In genomic region chr3:9730747-9731205, GRCh38 we compare ENCODE assay signal across 9 cellular contexts. TPM values are rescaled to one million over a fixed set of nuclear protein-coding genes. Genes with fewer than 3 reads are reported as not detected.
DNase-seq lines count a peak whose midpoint lies in the region; ATAC-seq and TF ChIP-seq lines count a peak whose summit lies in the region.
"Had no signal": no experiment of that assay in that cellular context is flagged by ENCODE, and none has a peak within 500 bp of the region (broad histone marks: within the 10 kb centered on the region; RNA-seq: fewer than 3 reads in every experiment).

No MANE protein-coding gene starts in this region.

- H3K9me3 ChIP-seq in mesodermal cell (ENCODE audit: control insufficient read depth, low read length) (no peaks in the 10 kb centered on the region), uterus (no peaks in the 10 kb centered on the region)

- intact Hi-C loops in uterus (cut with DNase I; ENCODE audit: low total_unique reads): no loop called here

- TF ChIP-seq POLR2A in uterus (IDR thresholded peaks at IDR 0.05): no peak

- H3K4me3 ChIP-seq in choroid plexus epithelial cell (ENCODE audit: low read depth, low read length) (peak overlapping the region; percentile 62), mesodermal cell (ENCODE audit: extremely low read depth, insufficient read depth, low read length, poor library complexity, severe bottlenecking) (peak overlapping the region; percentile 87), uterus (peak overlapping the region; percentile 92 to 95)

- WGBS in mesodermal cell (ENCODE audit: insufficient coverage in 2 of 2), 2 experiments: 3 to 4% methylated on average over 14 to 15 of the region's 16 CpGs

- no peaks in the 10 kb centered on the region for H3K9me3 Mint-ChIP-seq in activated CD4-positive, alpha-beta T cell treated with anti-CD3 and anti-CD28 coated beads, Interleukin-2, amount 10 ng/mL, durations not matched to agents 7 days and 5 days

- H3K4me1 ChIP-seq in mesodermal cell (ENCODE audit: control insufficient read depth, insufficient read depth, low read length, poor library complexity, severe bottlenecking): peaks cover 18% of the 10 kb centered on the region
- peaks cover 0 to 21% of the 10 kb centered on the region in 2 donors for H3K4me1 ChIP-seq in uterus

- peaks cover 27% of the 10 kb centered on the region for H3K36me3 Mint-ChIP-seq in activated CD4-positive, alpha-beta T cell treated with anti-CD3 and anti-CD28 coated beads, Interleukin-2, amount 10 ng/mL, durations not matched to agents 7 days and 5 days (ENCODE audit: low read depth)

- H3K27ac ChIP-seq in mesodermal cell (ENCODE audit: low read depth, low read length, severe bottlenecking): peak overlapping the region; percentile 100
- peak overlapping the region; percentile 94 to 96 for H3K27ac ChIP-seq in uterus

- H3K4me1 Mint-ChIP-seq in activated CD4-positive, alpha-beta T cell treated with anti-CD3 and anti-CD28 coated beads, Interleukin-2, amount 10 ng/mL, durations not matched to agents 7 days and 5 days: peaks cover 63% of the 10 kb centered on the region

- TF ChIP-seq CTCF in choroid plexus epithelial cell (conservative IDR thresholded peaks at IDR 0.05; ENCODE audit: low read depth, low read length) (no peak), uterus (IDR thresholded peaks at IDR 0.05) (peak in 1 of 4 experiments; percentile 9)

- H3K27ac Mint-ChIP-seq in activated CD4-positive, alpha-beta T cell treated with anti-CD3 and anti-CD28 coated beads, Interleukin-2, amount 10 ng/mL, durations not matched to agents 7 days and 5 days: peak overlapping the region; percentile 96

- peak overlapping the region; percentile 86 for H3K4me3 Mint-ChIP-seq in activated CD4-positive, alpha-beta T cell treated with anti-CD3 and anti-CD28 coated beads, Interleukin-2, amount 10 ng/mL, durations not matched to agents 7 days and 5 days

- CTCF ChIA-PET in activated CD4-positive, alpha-beta T cell treated with anti-CD3 and anti-CD28 coated beads, Interleukin-2, amount 10 ng/mL, durations not matched to agents 7 days and 5 days (lab: Charles Lee): interaction anchor here (1.0 to 9.2 kb wide), 2 partner anchors 16 to 51 kb away, joined by 3 to 93 read pairs; partner anchors contain the start of gene OGG1

- ATAC-seq in HG02610 (IDR thresholded peaks at IDR 0.05; ENCODE audit: unreplicated experiment): peak; percentile 39

- no peak for DNase-seq in activated CD4-positive, alpha-beta T cell treated with anti-CD3 and anti-CD28 coated beads, Interleukin-2, amount 10 ng/mL, durations not matched to agents 7 days and 5 days
- DNase-seq in activated CD4-positive, alpha-beta T cell treated with anti-CD3 and anti-CD28 coated beads for 1 hour: no peak
- peak; percentile 89 for DNase-seq in NCI-H2029 (lab: John Stamatoyannopoulos, UW)
- no peak for DNase-seq in choroid plexus epithelial cell (ENCODE audit: low read depth)
- DNase-seq in uterus: no peak
- no peak for DNase-seq in stimulated activated CD8-positive, alpha-beta memory T cell treated with anti-CD3 and anti-CD28 coated beads, Interleukin-4, amount 100 ng/mL, for 48 hours

- no peaks in the 10 kb centered on the region for H3K27me3 ChIP-seq in uterus

- H3K27me3 Mint-ChIP-seq in activated CD4-positive, alpha-beta T cell treated with anti-CD3 and anti-CD28 coated beads, Interleukin-2, amount 10 ng/mL, durations not matched to agents 7 days and 5 days: no peaks in the 10 kb centered on the region

- POLR2A ChIA-PET in activated CD4-positive, alpha-beta T cell treated with anti-CD3 and anti-CD28 coated beads, Interleukin-2, amount 10 ng/mL, durations not matched to agents 7 days and 5 days (lab: Charles Lee): no interaction called here

- H3K36me3 ChIP-seq in mesodermal cell (ENCODE audit: control insufficient read depth, insufficient read depth, low read length): peaks cover 30% of the 10 kb centered on the region
- no peaks in the 10 kb centered on the region for H3K36me3 ChIP-seq in uterus

RNA-seq across cellular contexts. Expression of gene BRPF1, which starts 0.8 kb away (rescaled TPM):
- 10 to 100 TPM; 51.3 to 51.6 TPM for total RNA-seq in activated CD4-positive, alpha-beta T cell treated with anti-CD3 and anti-CD28 coated beads, Interleukin-2, amount 10 ng/mL, durations not matched to agents 7 days and 5 days
- polyA plus RNA-seq in mesodermal cell (2013, experiment 1 of 2): 16.8 TPM
- 12.9 TPM for polyA plus RNA-seq in mesodermal cell (2013, experiment 2 of 2)
- total RNA-seq in uterus: 10 to 100 TPM; 10.8 to 36.0 (median 16.7) TPM

RNA-seq across cellular contexts. Expression of gene OGG1, which starts 19.0 kb away (rescaled TPM):
- total RNA-seq in activated CD4-positive, alpha-beta T cell treated with anti-CD3 and anti-CD28 coated beads, Interleukin-2, amount 10 ng/mL, durations not matched to agents 7 days and 5 days: 10 to 100 TPM; 42.3 to 47.9 TPM
- polyA plus RNA-seq in mesodermal cell (2013, experiment 1 of 2): 20.2 TPM
- polyA plus RNA-seq in mesodermal cell (2013, experiment 2 of 2): 20.5 TPM
- total RNA-seq in uterus: 10 to 100 TPM; 29.8 to 60.7 (median 44.2) TPM

RNA-seq across cellular contexts. Expression of gene CPNE9, which starts 27.1 kb away (rescaled TPM):
- total RNA-seq in activated CD4-positive, alpha-beta T cell treated with anti-CD3 and anti-CD28 coated beads, Interleukin-2, amount 10 ng/mL, durations not matched to agents 7 days and 5 days: under 1 TPM in 1 of 2 experiments, not detected in 1; 0.25 TPM
- polyA plus RNA-seq in mesodermal cell (2013, experiment 1 of 2): 0.37 TPM
- polyA plus RNA-seq in mesodermal cell (2013, experiment 2 of 2): 0.30 TPM
- not detected for total RNA-seq in uterus
- total RNA-seq: myocyte had no signal

RNA-seq across cellular contexts. Expression of gene CAMK1, which starts 39.0 kb away (rescaled TPM):
- total RNA-seq in activated CD4-positive, alpha-beta T cell treated with anti-CD3 and anti-CD28 coated beads, Interleukin-2, amount 10 ng/mL, durations not matched to agents 7 days and 5 days: 10 to 100 TPM; 18.8 to 19.0 TPM
- 14.9 TPM for polyA plus RNA-seq in mesodermal cell (2013, experiment 1 of 2)
- polyA plus RNA-seq in mesodermal cell (2013, experiment 2 of 2): 11.6 TPM
- total RNA-seq in uterus: 10 to 100 TPM; 19.1 to 63.0 (median 56.7) TPM
